8 cellular contexts compared by ENCODE assay signal in the genomic region with DNA sequence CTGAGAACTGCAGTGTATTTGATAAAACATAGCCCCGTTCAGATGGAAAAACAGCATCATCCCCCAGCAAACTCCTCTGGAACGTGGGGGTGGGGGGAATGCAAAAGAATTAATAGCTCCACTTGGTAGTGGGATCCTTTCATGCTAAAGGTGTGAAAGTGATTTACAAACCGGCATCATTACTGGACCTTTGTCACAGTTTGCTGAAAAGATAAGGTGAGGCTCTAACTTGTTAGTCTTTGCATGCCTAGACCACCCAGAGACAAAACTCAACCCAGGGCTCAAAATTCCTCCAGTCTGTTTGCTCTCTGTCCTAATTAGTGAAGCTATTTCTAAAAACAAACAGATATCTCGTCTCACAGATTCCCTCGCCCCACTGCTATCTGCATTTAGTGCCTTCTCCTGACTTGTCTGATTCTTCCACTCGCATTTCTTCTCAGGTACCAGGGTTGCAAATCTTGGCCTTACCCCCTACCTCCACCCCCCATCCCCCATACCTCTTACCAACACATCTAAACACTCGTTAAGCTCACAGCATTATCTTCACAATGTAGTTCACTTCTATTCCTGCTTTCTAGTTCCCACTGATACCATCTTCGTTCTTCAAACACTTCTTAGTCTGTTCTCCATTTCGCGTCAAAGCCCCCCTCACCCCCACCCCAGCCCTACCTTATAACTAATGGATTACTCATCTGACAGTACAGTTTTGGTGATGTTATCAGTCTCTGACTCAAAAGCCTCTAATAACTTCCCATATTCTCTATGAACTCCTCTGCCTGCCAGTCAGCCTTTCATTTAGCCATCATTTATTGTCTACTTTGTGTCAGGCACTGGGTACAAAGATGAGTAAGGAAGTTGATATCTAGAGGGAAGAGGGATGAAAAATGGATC. TPM values are rescaled to one million over a fixed set of nuclear protein-coding genes. Genes with fewer than 3 reads are reported as not detected.
A peak's percentile ranks its signal among the peaks of the same experiment; 100 is the strongest.
DNase-seq lines count a peak whose midpoint lies in the region; ATAC-seq, FAIRE-seq and TF ChIP-seq lines count a peak whose summit lies in the region.

No MANE protein-coding gene starts in this region.

- peak; percentile 53 for DNase-seq in DND-41
- no peak for DNase-seq in activated naive CD4-positive, alpha-beta T cell treated with anti-CD3 and anti-CD28 coated beads, Interleukin-2, amount 10 ng/mL, durations not matched to agents 7 days and 5 days
- no peak for DNase-seq in naive thymus-derived CD4-positive, alpha-beta T cell
- no peak for DNase-seq in NCI-H510A treated with DMSO at 0.1 percent for 48 hours (lab: John Stamatoyannopoulos, UW)
- DNase-seq in DMS53 treated with DMSO at 0.1 percent for 48 hours (lab: John Stamatoyannopoulos, UW; ENCODE audit: unreplicated experiment) = no peak
- DNase-seq in NCI-H2081 treated with DMSO at 0.1 percent for 48 hours (lab: John Stamatoyannopoulos, UW) = no peak
- DNase-seq in small intestine = no peak

- H3K36me3 ChIP-seq in DND-41 (ENCODE audit: insufficient read depth, low read length) (no peaks in the 10 kb centered on the region), HUES6 (ENCODE audit: control insufficient read depth, insufficient read depth, low read length) (no peaks in the 10 kb centered on the region), small intestine (ENCODE audit: control insufficient read depth in 2 of 2, insufficient read depth in 2 of 2, low read length in 2 of 2) (no peaks in the 10 kb centered on the region)
- no peaks in the 10 kb centered on the region for H3K36me3 ChIP-seq in naive thymus-derived CD4-positive, alpha-beta T cell (ENCODE audit: control insufficient read depth in 2 of 3, insufficient read depth in 3 of 3, low read length in 3 of 3)

- peaks cover 82% of the 10 kb centered on the region for H3K4me1 Mint-ChIP-seq in activated naive CD4-positive, alpha-beta T cell treated with anti-CD3 and anti-CD28 coated beads, Interleukin-2, amount 10 ng/mL, durations not matched to agents 7 days and 5 days
- peaks cover 31 to 80% (median 61%) of the 10 kb centered on the region in 7 donors for H3K4me1 Mint-ChIP-seq in naive thymus-derived CD4-positive, alpha-beta T cell

- no peaks in the 10 kb centered on the region for H4K20me1 ChIP-seq in DND-41 (ENCODE audit: insufficient read depth, low read length)

- H3K79me2 ChIP-seq in DND-41 (ENCODE audit: insufficient read depth, low read length) = peaks cover 7% of the 10 kb centered on the region

- ATAC-seq in DND-41 (ENCODE audit: insufficient read depth, low read depth) = no peak
- no peak for ATAC-seq in naive thymus-derived CD4-positive, alpha-beta T cell

- no peak for FAIRE-seq in small intestine (lab: Jason Lieb, UNC)

- peaks cover 4% of the 10 kb centered on the region for H3K27me3 Mint-ChIP-seq in activated naive CD4-positive, alpha-beta T cell treated with anti-CD3 and anti-CD28 coated beads, Interleukin-2, amount 10 ng/mL, durations not matched to agents 7 days and 5 days
- H3K27me3 Mint-ChIP-seq in naive thymus-derived CD4-positive, alpha-beta T cell = peaks cover 0 to 3% (median 0%) of the 10 kb centered on the region in 5 donors

- intact Hi-C loops in naive thymus-derived CD4-positive, alpha-beta T cell (cut with micrococcal nuclease) = loop anchor here in 1 of 2 donors (5.0 to 10.0 kb wide), 3 partner anchors 948 to 1505 kb away; partner anchors contain the start of genes CEP350, QSOX1 and RGS16

- H3K4me3 Mint-ChIP-seq in activated naive CD4-positive, alpha-beta T cell treated with anti-CD3 and anti-CD28 coated beads, Interleukin-2, amount 10 ng/mL, durations not matched to agents 7 days and 5 days = no peak overlapping the region
- peak overlapping the region in 4 of 10 donors; percentile 14 to 67 (median 18) for H3K4me3 Mint-ChIP-seq in naive thymus-derived CD4-positive, alpha-beta T cell

- H3K27ac ChIP-seq in DND-41 (ENCODE audit: low read length) (peak overlapping the region; percentile 78), HUES6 (ENCODE audit: low read depth, low read length) (no peak overlapping the region; the same call in 1 of the 2 replicates), small intestine (ENCODE audit: low read depth in 1 of 2, low read length in 1 of 2) (peak overlapping the region in 1 of 2 donors; percentile 52)
- H3K27ac ChIP-seq in naive thymus-derived CD4-positive, alpha-beta T cell (ENCODE audit: low read depth, low read length) = no peak overlapping the region

- peak overlapping the region; percentile 57 for H3K4me2 ChIP-seq in DND-41 (ENCODE audit: insufficient read depth, low read length)

- H2AFZ ChIP-seq in DND-41 (ENCODE audit: low read depth, low read length) = peak overlapping the region; percentile 33; the same call in 1 of the 2 replicates

- POLR2A ChIA-PET in naive thymus-derived CD4-positive, alpha-beta T cell (lab: Charles Lee) = interaction anchor here (12.8 kb wide), 1 partner anchor 12 kb away, joined by 264 read pairs; the partner anchor contains the start of gene IER5

- H3K9ac ChIP-seq in DND-41 (ENCODE audit: low read depth, low read length) = peak overlapping the region; percentile 43
- peak overlapping the region; percentile 51 for H3K9ac ChIP-seq in HUES6 (ENCODE audit: low read length)

- no peaks in the 10 kb centered on the region for H3K9me3 Mint-ChIP-seq in activated naive CD4-positive, alpha-beta T cell treated with anti-CD3 and anti-CD28 coated beads, Interleukin-2, amount 10 ng/mL, durations not matched to agents 7 days and 5 days
- peaks cover 0 to 2% (median 0%) of the 10 kb centered on the region in 11 donors for H3K9me3 Mint-ChIP-seq in naive thymus-derived CD4-positive, alpha-beta T cell

- no peak for TF ChIP-seq CTCF in DND-41 (IDR thresholded peaks at IDR 0.05; ENCODE audit: borderline replicate concordance, extremely low read depth, low read length, poor library complexity, severe bottlenecking)

- H3K9me3 ChIP-seq in DND-41 (ENCODE audit: insufficient read depth, low read length, severe bottlenecking) = no peaks in the 10 kb centered on the region
- H3K9me3 ChIP-seq in HUES6 (ENCODE audit: control insufficient read depth, insufficient read depth, low read depth, low read length) = no peaks in the 10 kb centered on the region
- no peaks in the 10 kb centered on the region for H3K9me3 ChIP-seq in naive thymus-derived CD4-positive, alpha-beta T cell (ENCODE audit: control insufficient read depth in 2 of 3, low read length in 3 of 3)
- H3K9me3 ChIP-seq in small intestine (ENCODE audit: control insufficient read depth, low read depth) = no peaks in the 10 kb centered on the region

- CTCF ChIA-PET in activated naive CD4-positive, alpha-beta T cell treated with anti-CD3 and anti-CD28 coated beads, Interleukin-2, amount 10 ng/mL, durations not matched to agents 7 days and 5 days (lab: Charles Lee) = interaction anchor here (0.8 to 5.4 kb wide), 5 partner anchors 15 to 65 kb away, joined by 3 to 37 read pairs (median 3); no protein-coding TSS in a partner anchor
- CTCF ChIA-PET in naive thymus-derived CD4-positive, alpha-beta T cell (lab: Charles Lee) = no interaction called here

- H3K4me3 ChIP-seq in DND-41 (ENCODE audit: low read depth in 1 of 2, low read length in 2 of 2) (peak overlapping the region in 1 of 2 experiments; percentile 5; a peak in 1 of 4 replicates), HUES6 (ENCODE audit: low read depth, low read length) (peak overlapping the region; percentile 28; the same call in 1 of the 2 replicates), small intestine (ENCODE audit: low read depth in 1 of 2, low read length in 2 of 2) (no peak overlapping the region)
- no peak overlapping the region for H3K4me3 ChIP-seq in naive thymus-derived CD4-positive, alpha-beta T cell (ENCODE audit: low read length)

- H3K27me3 ChIP-seq in DND-41 (ENCODE audit: insufficient read depth, low read length, poor library complexity) = no peaks in the 10 kb centered on the region
- H3K27me3 ChIP-seq in HUES6 (ENCODE audit: control insufficient read depth, insufficient read depth, low read length) = peaks cover 84% of the 10 kb centered on the region
- H3K27me3 ChIP-seq in naive thymus-derived CD4-positive, alpha-beta T cell (ENCODE audit: control insufficient read depth in 2 of 2, insufficient read depth in 2 of 2, low read length in 2 of 2) = no peaks in the 10 kb centered on the region
- no peaks in the 10 kb centered on the region for H3K27me3 ChIP-seq in small intestine (ENCODE audit: control insufficient read depth in 2 of 2, insufficient read depth in 2 of 2, low read length in 2 of 2)

- peaks cover 4% of the 10 kb centered on the region for H3K36me3 Mint-ChIP-seq in activated naive CD4-positive, alpha-beta T cell treated with anti-CD3 and anti-CD28 coated beads, Interleukin-2, amount 10 ng/mL, durations not matched to agents 7 days and 5 days
- H3K36me3 Mint-ChIP-seq in naive thymus-derived CD4-positive, alpha-beta T cell = peaks cover 0 to 10% (median 0%) of the 10 kb centered on the region in 5 donors

- H3K4me1 ChIP-seq in DND-41 (ENCODE audit: insufficient read depth, low read length) (peaks cover 94% of the 10 kb centered on the region), HUES6 (ENCODE audit: control insufficient read depth, insufficient read depth, low read length) (peaks cover 82% of the 10 kb centered on the region), small intestine (ENCODE audit: control insufficient read depth in 2 of 2, insufficient read depth in 1 of 2, low read depth in 1 of 2, low read length in 1 of 2) (peaks cover 0 to 24% of the 10 kb centered on the region in 2 donors)
- H3K4me1 ChIP-seq in naive thymus-derived CD4-positive, alpha-beta T cell (ENCODE audit: control insufficient read depth in 2 of 2, insufficient read depth in 2 of 2, low read length in 2 of 2) = peaks cover 19 to 23% of the 10 kb centered on the region in 2 donors

- WGBS in small intestine, 3 donors = 46 to 55% (median 47%) methylated on average over 10 of the region's 10 CpGs

- peak overlapping the region; percentile 89 for H3K27ac Mint-ChIP-seq in activated naive CD4-positive, alpha-beta T cell treated with anti-CD3 and anti-CD28 coated beads, Interleukin-2, amount 10 ng/mL, durations not matched to agents 7 days and 5 days
- peak overlapping the region; percentile 5 to 93 (median 46) for H3K27ac Mint-ChIP-seq in naive thymus-derived CD4-positive, alpha-beta T cell

RNA-seq across cellular contexts. Expression of gene IER5, which starts 11.8 kb away (rescaled TPM):
- total RNA-seq in naive thymus-derived CD4-positive, alpha-beta T cell = 10 to 100 TPM; 12.7 to 86.9 (median 46.0) TPM
- polyA plus RNA-seq in naive thymus-derived CD4-positive, alpha-beta T cell = 1 to 10 TPM; 2.1 to 2.6 TPM
- polyA plus RNA-seq in small intestine = 1 to 10 TPM; 4.5 to 7.4 (median 5.1) TPM
